ENCODE assay signal across 32 cellular contexts in genomic region chr10:13902868-13903267, GRCh38.
"Had no signal": no experiment of that assay in that cellular context is flagged by ENCODE, and none has a peak within 500 bp of the region (broad histone marks: within the 10 kb centered on the region; RNA-seq: fewer than 3 reads in every experiment).

No MANE protein-coding gene starts in this region.

- H3K4me3 Mint-ChIP-seq: activated B cell treated with CpG ODN at 0.5 μM for 24 hours; activated CD4-positive, alpha-beta memory T cell treated with anti-CD3 and anti-CD28 coated beads for 36 hours; activated CD4-positive, alpha-beta T cell treated with anti-CD3 and anti-CD28 coated beads, Interleukin-2, amount 10 ng/mL, durations not matched to agents 24 days and 14 days; activated CD8-positive, alpha-beta T cell treated with anti-CD3 and anti-CD28 coated beads for 36 hours; activated naive CD4-positive, alpha-beta T cell treated with anti-CD3 and anti-CD28 coated beads for 36 hours; activated naive CD8-positive, alpha-beta T cell treated with anti-CD3 and anti-CD28 coated beads for 36 hours; activated T-cell treated with anti-CD3 and anti-CD28 coated beads, Interleukin-2, amount 50 U/mL, for 4 hours; activated T-cell treated with anti-CD3 and anti-CD28 coated beads, Interleukin-2, amount 50 U/mL, for 72 hours; activated T-helper 1 cell treated with anti-CD3 and anti-CD28 coated beads, Interleukin-12 subunit alpha, Interleukin-12 subunit beta, Interleukin-2, Interleukin-4 antibody, amounts not matched to agents 30 ng/mL and 10 ng/mL and 1 ng/mL, durations not matched to agents 14 hours and 24 hours and 36 hours; activated T-helper 17 cell treated with anti-CD3 and anti-CD28 coated beads, Interleukin-2, amount 50 U/mL, for 72 hours; T-helper 1 cell treated with Interleukin-12 subunit alpha and Interleukin-12 subunit beta and Interleukin-4 antibody, amounts not matched to agents 30 μg/mL and 1 μg/mL, for 36 hours; T-helper 2 cell treated with Interferon-gamma antibody and Interleukin-4, amounts not matched to agents 5 μg/mL and 100 μg/mL, for 36 hours had no signal

- H3K36me3 Mint-ChIP-seq: activated CD4-positive, alpha-beta memory T cell treated with anti-CD3 and anti-CD28 coated beads for 36 hours; activated naive CD4-positive, alpha-beta T cell treated with anti-CD3 and anti-CD28 coated beads, Interleukin-2, amount 50 U/mL, for 72 hours; activated naive CD8-positive, alpha-beta T cell treated with anti-CD3 and anti-CD28 coated beads for 36 hours had no signal

- H3K4me1 Mint-ChIP-seq: activated CD4-positive, alpha-beta T cell treated with anti-CD3 and anti-CD28 coated beads, Interleukin-2, amount 10 ng/mL, durations not matched to agents 24 days and 14 days; activated T-helper 17 cell treated with anti-CD3 and anti-CD28 coated beads, Interleukin-2, amount 50 U/mL, for 72 hours had no signal

- DNase-seq: activated B cell treated with CpG ODN at 0.5 μM for 24 hours; activated CD4-positive, alpha-beta memory T cell treated with anti-CD3 and anti-CD28 coated beads for 36 hours; activated CD4-positive, alpha-beta T cell treated with anti-CD3 and anti-CD28 coated beads for 4 hours; activated CD4-positive, alpha-beta T cell treated with anti-CD3 and anti-CD28 coated beads, Interleukin-2, amount 10 ng/mL, durations not matched to agents 24 days and 14 days; activated CD4-positive, alpha-beta T cell treated with anti-CD3 and anti-CD28 coated beads, Interleukin-2, amount 50 U/mL, for 1 hour; activated CD4-positive, alpha-beta T cell treated with anti-CD3 and anti-CD28 coated beads, Interleukin-2, amount 50 U/mL, for 4 hours; activated CD4-positive, CD25-positive, alpha-beta regulatory T cell treated with anti-CD3 and anti-CD28 coated beads, Interleukin-2, amount 50 U/mL, for 72 hours; activated CD8-positive, alpha-beta memory T cell treated with anti-CD3 and anti-CD28 coated beads, Interleukin-2, amount 50 U/mL, for 4 hours; activated CD8-positive, alpha-beta T cell treated with anti-CD3 and anti-CD28 coated beads for 36 hours; activated effector memory CD4-positive, alpha-beta T cell treated with anti-CD3 and anti-CD28 coated beads, Interleukin-2, amount 50 U/mL, for 16 hours; activated gamma-delta T cell treated with Interleukin-2 at 50 U/mL for 16 hours; activated naive CD4-positive, alpha-beta T cell; activated naive CD4-positive, alpha-beta T cell treated with anti-CD3 and anti-CD28 coated beads for 36 hours; activated naive CD4-positive, alpha-beta T cell treated with anti-CD3 and anti-CD28 coated beads, Interleukin-2, amount 50 U/mL, for 16 hours; activated naive CD8-positive, alpha-beta T cell treated with anti-CD3 and anti-CD28 coated beads for 36 hours; activated T-cell treated with anti-CD3 and anti-CD28 coated beads for 4 hours; activated T-cell treated with anti-CD3 and anti-CD28 coated beads, Interleukin-2, amount 50 U/mL, for 1 hour; activated T-cell treated with anti-CD3 and anti-CD28 coated beads, Interleukin-2, amount 50 U/mL, for 4 hours; activated T-cell treated with anti-CD3 and anti-CD28 coated beads, Interleukin-2, amount 50 U/mL, for 72 hours; adrenal gland; amniotic stem cell; aorta; body of pancreas; brain microvascular endothelial cell; central memory CD4-positive, alpha-beta T cell; T-helper 2 cell; T-helper 9 cell had no signal

- H3K27me3 Mint-ChIP-seq: activated CD4-positive, alpha-beta memory T cell treated with anti-CD3 and anti-CD28 coated beads for 36 hours; activated CD4-positive, alpha-beta T cell treated with anti-CD3 and anti-CD28 coated beads, Interleukin-2, amount 10 ng/mL, durations not matched to agents 24 days and 14 days; activated naive CD8-positive, alpha-beta T cell treated with anti-CD3 and anti-CD28 coated beads for 36 hours; activated T-helper 17 cell treated with anti-CD3 and anti-CD28 coated beads, Interleukin-2, amount 50 U/mL, for 72 hours had no signal

- H3K9me3 Mint-ChIP-seq: activated B cell treated with CpG ODN at 0.5 μM for 24 hours; activated CD4-positive, alpha-beta memory T cell treated with anti-CD3 and anti-CD28 coated beads for 36 hours; activated CD4-positive, alpha-beta T cell treated with anti-CD3 and anti-CD28 coated beads, Interleukin-2, amount 10 ng/mL, durations not matched to agents 24 days and 14 days; activated CD8-positive, alpha-beta T cell treated with anti-CD3 and anti-CD28 coated beads for 36 hours; activated naive CD4-positive, alpha-beta T cell treated with anti-CD3 and anti-CD28 coated beads for 36 hours; activated naive CD8-positive, alpha-beta T cell treated with anti-CD3 and anti-CD28 coated beads for 36 hours; activated T-cell treated with anti-CD3 and anti-CD28 coated beads, Interleukin-2, amount 50 U/mL, for 4 hours; activated T-helper 1 cell treated with anti-CD3 and anti-CD28 coated beads, Interleukin-12 subunit alpha, Interleukin-12 subunit beta, Interleukin-2, Interleukin-4 antibody, amounts not matched to agents 30 ng/mL and 10 ng/mL and 1 ng/mL, durations not matched to agents 14 hours and 24 hours and 36 hours; activated T-helper 17 cell treated with anti-CD3 and anti-CD28 coated beads, Interleukin-2, amount 50 U/mL, for 72 hours; T-helper 1 cell treated with Interleukin-12 subunit alpha and Interleukin-12 subunit beta and Interleukin-4 antibody, amounts not matched to agents 30 μg/mL and 1 μg/mL, for 36 hours; T-helper 2 cell treated with Interferon-gamma antibody and Interleukin-4, amounts not matched to agents 5 μg/mL and 100 μg/mL, for 36 hours had no signal

- H3K27ac Mint-ChIP-seq: activated B cell treated with CpG ODN at 0.5 μM for 24 hours; activated CD4-positive, alpha-beta memory T cell treated with anti-CD3 and anti-CD28 coated beads for 36 hours; activated CD4-positive, alpha-beta T cell treated with anti-CD3 and anti-CD28 coated beads, Interleukin-2, amount 10 ng/mL, durations not matched to agents 24 days and 14 days; activated CD8-positive, alpha-beta T cell treated with anti-CD3 and anti-CD28 coated beads for 36 hours; activated naive CD4-positive, alpha-beta T cell treated with anti-CD3 and anti-CD28 coated beads for 36 hours; activated naive CD4-positive, alpha-beta T cell treated with anti-CD3 and anti-CD28 coated beads, Interleukin-2, amount 50 U/mL, for 72 hours; activated naive CD8-positive, alpha-beta T cell treated with anti-CD3 and anti-CD28 coated beads for 36 hours; activated T-cell treated with anti-CD3 and anti-CD28 coated beads, Interleukin-2, amount 50 U/mL, for 72 hours; activated T-helper 1 cell treated with anti-CD3 and anti-CD28 coated beads, Interleukin-12 subunit alpha, Interleukin-12 subunit beta, Interleukin-2, Interleukin-4 antibody, amounts not matched to agents 30 ng/mL and 10 ng/mL and 1 ng/mL, durations not matched to agents 14 hours and 24 hours and 36 hours; activated T-helper 17 cell treated with anti-CD3 and anti-CD28 coated beads, Interleukin-2, amount 50 U/mL, for 72 hours; T-helper 1 cell treated with Interleukin-12 subunit alpha and Interleukin-12 subunit beta and Interleukin-4 antibody, amounts not matched to agents 30 μg/mL and 1 μg/mL, for 36 hours; T-helper 2 cell treated with Interferon-gamma antibody and Interleukin-4, amounts not matched to agents 5 μg/mL and 100 μg/mL, for 36 hours had no signal
